Comparison of ENCODE assay signal across 19 cellular contexts in the genomic region with DNA sequence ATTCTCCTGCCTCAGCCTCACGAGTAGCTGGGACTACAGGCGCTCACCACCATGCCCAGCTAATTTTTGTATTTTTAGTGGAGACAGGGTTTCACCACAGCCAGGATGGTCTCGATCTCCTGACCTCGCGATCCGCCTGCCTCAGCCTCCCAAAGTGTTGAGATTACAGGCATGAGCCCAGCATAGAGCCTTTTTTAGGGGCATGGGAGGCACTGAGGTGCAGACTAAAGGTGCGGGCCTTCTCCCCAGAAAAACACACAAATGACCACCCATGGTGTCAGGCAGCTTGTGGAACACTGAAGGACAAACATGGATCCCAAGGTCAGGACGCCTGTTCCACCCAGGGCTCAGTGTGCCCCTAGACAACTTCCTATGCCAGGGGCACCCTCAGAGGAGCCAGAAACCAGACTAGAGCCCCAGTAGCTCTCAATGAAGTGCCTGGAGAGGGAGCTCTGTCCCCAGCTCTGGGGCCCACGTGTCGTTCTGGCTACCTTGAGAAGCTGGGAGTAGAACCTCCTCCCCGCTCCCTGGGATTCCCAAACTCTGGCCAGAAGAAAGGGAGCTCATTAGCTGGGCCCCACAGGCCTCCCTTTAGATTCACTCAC. TPM values are rescaled to one million over a fixed set of nuclear protein-coding genes. Genes with fewer than 3 reads are reported as not detected.
DNase-seq lines count a peak whose midpoint lies in the region; ATAC-seq and TF ChIP-seq lines count a peak whose summit lies in the region.
"Had no signal": no experiment of that assay in that cellular context is flagged by ENCODE, and none has a peak within 500 bp of the region (broad histone marks: within the 10 kb centered on the region; RNA-seq: fewer than 3 reads in every experiment).

No MANE protein-coding gene starts in this region.

- H3K9me3 ChIP-seq in Loucy (ENCODE audit: insufficient read depth, low read depth, low read length) (no peaks in the 10 kb centered on the region), ovary (no peaks in the 10 kb centered on the region), psoas muscle (no peaks in the 10 kb centered on the region)

- POLR2A ChIA-PET in activated CD4-positive, alpha-beta T cell treated with anti-CD3 and anti-CD28 coated beads for 36 hours (lab: Charles Lee): interaction anchor here (0.7 to 3.7 kb wide), 16 partner anchors 9 to 99 kb away, joined by 3 to 35 read pairs (median 4); no protein-coding TSS in a partner anchor
- POLR2A ChIA-PET in naive thymus-derived CD8-positive, alpha-beta T cell (lab: Charles Lee): interaction anchor here (0.6 to 6.7 kb wide), 31 partner anchors 10 to 225 kb away, joined by 3 to 85 read pairs (median 7); partner anchors contain the start of gene CD5

- H3K4me3 Mint-ChIP-seq in activated CD4-positive, alpha-beta T cell treated with anti-CD3 and anti-CD28 coated beads for 36 hours: peak overlapping the region; percentile 87
- H3K4me3 Mint-ChIP-seq in activated T-helper 2 cell treated with anti-CD3 and anti-CD28 coated beads, Interferon-gamma antibody, Interleukin-2, Interleukin-4, amounts not matched to agents 10 μg/mL and 5 μg/mL and 100 μg/mL, durations not matched to agents 14 hours and 24 hours and 36 hours (ENCODE audit: low read depth): peak overlapping the region; percentile 83
- H3K4me3 Mint-ChIP-seq in naive thymus-derived CD8-positive, alpha-beta T cell: peak overlapping the region; percentile 72 to 91 (median 84)
- H3K4me3 Mint-ChIP-seq in chondrocyte (ENCODE audit: unreplicated experiment): no peak overlapping the region
- H3K4me3 Mint-ChIP-seq: brain had no signal

- H2AFZ ChIP-seq in Loucy (ENCODE audit: low read length): no peak overlapping the region

- H3K9me2 ChIP-seq in Loucy (replicated peaks; ENCODE audit: low read depth, low read length): no peaks in the 10 kb centered on the region

- H3K27me3 ChIP-seq in Loucy (ENCODE audit: insufficient read depth, low read length, poor library complexity, severe bottlenecking): no peaks in the 10 kb centered on the region
- H3K27me3 ChIP-seq in ovary: no peaks in the 10 kb centered on the region
- H3K27me3 ChIP-seq in psoas muscle (ENCODE audit: insufficient read depth in 3 of 3, low read length in 2 of 3): no peaks in the 10 kb centered on the region

- no peak for ATAC-seq in activated CD4-positive, alpha-beta T cell treated with anti-CD3 and anti-CD28 coated beads for 36 hours
- ATAC-seq in naive thymus-derived CD8-positive, alpha-beta T cell: no peak
- ATAC-seq in psoas muscle: no peak

- no peaks in the 10 kb centered on the region for H4K20me1 ChIP-seq in Loucy (ENCODE audit: insufficient read depth, low read length, poor library complexity, severe bottlenecking)

- peaks cover 3% of the 10 kb centered on the region for H3K9me3 Mint-ChIP-seq in activated CD4-positive, alpha-beta T cell treated with anti-CD3 and anti-CD28 coated beads for 36 hours (ENCODE audit: low read depth)
- H3K9me3 Mint-ChIP-seq in activated T-helper 2 cell treated with anti-CD3 and anti-CD28 coated beads, Interferon-gamma antibody, Interleukin-2, Interleukin-4, amounts not matched to agents 10 μg/mL and 5 μg/mL and 100 μg/mL, durations not matched to agents 14 hours and 24 hours and 36 hours: peaks cover 4% of the 10 kb centered on the region
- H3K9me3 Mint-ChIP-seq in naive thymus-derived CD8-positive, alpha-beta T cell: no peaks in the 10 kb centered on the region
- H3K9me3 Mint-ChIP-seq in chondrocyte (ENCODE audit: low read depth): peaks cover 4% of the 10 kb centered on the region

- peaks cover 73% of the 10 kb centered on the region for H3K4me1 Mint-ChIP-seq in activated CD4-positive, alpha-beta T cell treated with anti-CD3 and anti-CD28 coated beads for 36 hours
- peaks cover 74% of the 10 kb centered on the region for H3K4me1 Mint-ChIP-seq in activated T-helper 2 cell treated with anti-CD3 and anti-CD28 coated beads, Interferon-gamma antibody, Interleukin-2, Interleukin-4, amounts not matched to agents 10 μg/mL and 5 μg/mL and 100 μg/mL, durations not matched to agents 14 hours and 24 hours and 36 hours (ENCODE audit: low read depth)
- peaks cover 44 to 79% (median 75%) of the 10 kb centered on the region in 4 donors for H3K4me1 Mint-ChIP-seq in naive thymus-derived CD8-positive, alpha-beta T cell
- peaks cover 12% of the 10 kb centered on the region for H3K4me1 Mint-ChIP-seq in chondrocyte (ENCODE audit: low read depth)

- H3K9ac ChIP-seq in Loucy (ENCODE audit: low read depth, low read length, poor library complexity, severe bottlenecking): no peak overlapping the region

- H3K79me2 ChIP-seq in Loucy (ENCODE audit: insufficient read depth, low read length): no peaks in the 10 kb centered on the region

- H3K4me2 ChIP-seq in Loucy (ENCODE audit: low read depth, low read length, poor library complexity, severe bottlenecking): no peak overlapping the region

- H3F3A ChIP-seq in Loucy (ENCODE audit: low read depth): no peaks in the 10 kb centered on the region

- DNase-seq in activated CD4-positive, alpha-beta T cell treated with anti-CD3 and anti-CD28 coated beads for 36 hours: peak; percentile 63
- no peak for DNase-seq in activated CD4-positive, alpha-beta T cell treated with anti-CD3 and anti-CD28 coated beads, Interleukin-2, amount 50 U/mL, for 4 hours
- no peak for DNase-seq in activated T-helper 2 cell treated with anti-CD3 and anti-CD28 coated beads, Interferon-gamma antibody, Interleukin-2, Interleukin-4, amounts not matched to agents 10 μg/mL and 5 μg/mL and 100 μg/mL, durations not matched to agents 14 hours and 24 hours and 36 hours (ENCODE audit: low spot score)
- DNase-seq in naive thymus-derived CD8-positive, alpha-beta T cell: no peak
- DNase-seq in chondrocyte (ENCODE audit: low spot score) (no peak), ovary (no peak), psoas muscle (no peak)
- DNase-seq: C1 segment of cervical spinal cord; hypothalamus; left cardiac atrium; NCI-H1436; NCI-H345; stimulated activated CD4-positive, alpha-beta T cell treated with anti-CD3 and anti-CD28 coated beads, Interleukin-12 subunit alpha, Interleukin-12 subunit beta, amount 100 ng/mL, for 4 hours; substantia nigra had no signal

- CTCF ChIA-PET in activated CD4-positive, alpha-beta T cell treated with anti-CD3 and anti-CD28 coated beads for 36 hours (lab: Charles Lee): interaction anchor here (0.6 to 7.3 kb wide), 19 partner anchors 8 to 111 kb away, joined by 3 to 64 read pairs (median 4); partner anchors contain the start of gene CD5

- H3K36me3 Mint-ChIP-seq in activated CD4-positive, alpha-beta T cell treated with anti-CD3 and anti-CD28 coated beads for 36 hours (ENCODE audit: low read depth): peaks cover 63% of the 10 kb centered on the region
- H3K36me3 Mint-ChIP-seq in activated T-helper 2 cell treated with anti-CD3 and anti-CD28 coated beads, Interferon-gamma antibody, Interleukin-2, Interleukin-4, amounts not matched to agents 10 μg/mL and 5 μg/mL and 100 μg/mL, durations not matched to agents 14 hours and 24 hours and 36 hours (ENCODE audit: low read depth): peaks cover 72% of the 10 kb centered on the region
- H3K36me3 Mint-ChIP-seq in naive thymus-derived CD8-positive, alpha-beta T cell: no peaks in the 10 kb centered on the region
- H3K36me3 Mint-ChIP-seq in chondrocyte (ENCODE audit: low read depth): no peaks in the 10 kb centered on the region
- H3K36me3 Mint-ChIP-seq: brain had no signal

- peak overlapping the region; percentile 99 for H3K27ac Mint-ChIP-seq in activated CD4-positive, alpha-beta T cell treated with anti-CD3 and anti-CD28 coated beads for 36 hours
- peak overlapping the region; percentile 96 for H3K27ac Mint-ChIP-seq in activated T-helper 2 cell treated with anti-CD3 and anti-CD28 coated beads, Interferon-gamma antibody, Interleukin-2, Interleukin-4, amounts not matched to agents 10 μg/mL and 5 μg/mL and 100 μg/mL, durations not matched to agents 14 hours and 24 hours and 36 hours
- H3K27ac Mint-ChIP-seq in naive thymus-derived CD8-positive, alpha-beta T cell: peak overlapping the region; percentile 90 to 99 (median 96)
- H3K27ac Mint-ChIP-seq in chondrocyte (ENCODE audit: unreplicated experiment): no peak overlapping the region
- H3K27ac Mint-ChIP-seq: progenitor cell of endocrine pancreas had no signal

- H3K4me1 ChIP-seq in Loucy (ENCODE audit: insufficient read depth, low read length, poor library complexity, severe bottlenecking) (no peaks in the 10 kb centered on the region), ovary (ENCODE audit: insufficient read depth) (no peaks in the 10 kb centered on the region), psoas muscle (no peaks in the 10 kb centered on the region)

- no peaks in the 10 kb centered on the region for H3K36me3 ChIP-seq in Loucy (ENCODE audit: insufficient read depth, low read length)
- no peaks in the 10 kb centered on the region for H3K36me3 ChIP-seq in ovary
- H3K36me3 ChIP-seq in psoas muscle (ENCODE audit: insufficient read depth in 1 of 2, low read depth in 1 of 2): no peaks in the 10 kb centered on the region

- H3K27ac ChIP-seq in ovary: no peak overlapping the region
- no peak overlapping the region for H3K27ac ChIP-seq in psoas muscle
- H3K27ac ChIP-seq: 22Rv1, SK-N-MC had no signal

- intact Hi-C loops in activated CD4-positive, alpha-beta T cell treated with anti-CD3 and anti-CD28 coated beads for 36 hours (cut with DNase I, micrococcal nuclease): loop anchor here in 1 of 2 experiments (5.0 kb wide), 3 partner anchors 81 to 169 kb away; partner anchors contain the start of genes TMEM109 and VPS37C
- intact Hi-C loops in activated T-helper 2 cell treated with anti-CD3 and anti-CD28 coated beads, Interferon-gamma antibody, Interleukin-2, Interleukin-4, amounts not matched to agents 10 μg/mL and 5 μg/mL and 100 μg/mL, durations not matched to agents 14 hours and 24 hours and 36 hours (cut with micrococcal nuclease): loop anchor here (2.0 kb wide), 1 partner anchor 48 kb away; no protein-coding TSS in a partner anchor
- intact Hi-C loops in ovary (cut with DNase I): no loop called here
- intact Hi-C loops in psoas muscle (cut with DNase I): no loop called here

- WGBS in ovary, 3 donors: 85 to 86% (median 85%) methylated on average over 11 of the region's 11 CpGs
- WGBS in psoas muscle, 3 donors: 83 to 86% (median 84%) methylated on average over 11 of the region's 11 CpGs

- H3K27me3 Mint-ChIP-seq in activated CD4-positive, alpha-beta T cell treated with anti-CD3 and anti-CD28 coated beads for 36 hours: no peaks in the 10 kb centered on the region
- no peaks in the 10 kb centered on the region for H3K27me3 Mint-ChIP-seq in activated T-helper 2 cell treated with anti-CD3 and anti-CD28 coated beads, Interferon-gamma antibody, Interleukin-2, Interleukin-4, amounts not matched to agents 10 μg/mL and 5 μg/mL and 100 μg/mL, durations not matched to agents 14 hours and 24 hours and 36 hours (ENCODE audit: low read depth)
- no peaks in the 10 kb centered on the region for H3K27me3 Mint-ChIP-seq in naive thymus-derived CD8-positive, alpha-beta T cell
- H3K27me3 Mint-ChIP-seq in chondrocyte (ENCODE audit: low read depth): peaks cover 7% of the 10 kb centered on the region
- H3K27me3 Mint-ChIP-seq: brain had no signal

- TF ChIP-seq POLR2A in ovary (IDR thresholded peaks at IDR 0.05): no peak

- TF ChIP-seq CTCF in Loucy (conservative IDR thresholded peaks at IDR 0.05; ENCODE audit: low read length) (peak; percentile 20; the same call in 1 of the 2 replicates), chondrocyte (IDR thresholded peaks at IDR 0.05) (no peak), ovary (IDR thresholded peaks at IDR 0.05) (no peak), psoas muscle (IDR thresholded peaks at IDR 0.05) (no peak)

- TF ChIP-seq EP300 in ovary (IDR thresholded peaks at IDR 0.05): no peak

- no peak overlapping the region for H3K4me3 ChIP-seq in Loucy (ENCODE audit: low read length, poor library complexity, severe bottlenecking)
- no peak overlapping the region for H3K4me3 ChIP-seq in ovary
- H3K4me3 ChIP-seq in psoas muscle: no peak overlapping the region
- H3K4me3 ChIP-seq: SK-N-MC had no signal

RNA-seq across cellular contexts. Expression of gene CD5, which starts 21.2 kb away (rescaled TPM):
- total RNA-seq in activated CD4-positive, alpha-beta T cell treated with anti-CD3 and anti-CD28 coated beads for 36 hours: 100 to 1,000 TPM; 298 to 399 TPM
- 395 and 399 TPM in 2 replicates for total RNA-seq in activated T-helper 2 cell treated with anti-CD3 and anti-CD28 coated beads, Interferon-gamma antibody, Interleukin-2, Interleukin-4, amounts not matched to agents 10 μg/mL and 5 μg/mL and 100 μg/mL, durations not matched to agents 14 hours and 24 hours and 36 hours
- 100 to 1,000 TPM; 165 to 174 TPM for total RNA-seq in naive thymus-derived CD8-positive, alpha-beta T cell
- 100 to 1,000 TPM; 136 to 227 (median 192) TPM for polyA plus RNA-seq in naive thymus-derived CD8-positive, alpha-beta T cell
- not detected in 3 replicates for total RNA-seq in chondrocyte
- total RNA-seq in ovary: 1 to 10 TPM in 1 of 7 donors, under 1 TPM in 5, not detected in 1; 0.12 to 1.3 (median 0.29) TPM
- under 1 TPM; 0.12 to 0.83 TPM for polyA plus RNA-seq in ovary
- total RNA-seq in psoas muscle: under 1 TPM in 3 of 4 donors, not detected in 1; 0.08 to 0.17 (median 0.17) TPM
- polyA plus RNA-seq in psoas muscle: under 1 TPM in 2 of 3 donors, not detected in 1; 0.04 to 0.05 TPM
- total RNA-seq: progenitor cell of endocrine pancreas had no signal

Comparison
In these comparisons a context has a peak if more than half of its experiments do, and no peak if none do; other contexts are left out.
1. RNA of gene CD5, which starts 21.2 kb away (total RNA-seq): 298 to 399 TPM in activated CD4-positive, alpha-beta T cell treated with anti-CD3 and anti-CD28 coated beads for 36 hours, 395 to 399 TPM in activated T-helper 2 cell treated with anti-CD3 and anti-CD28 coated beads, Interferon-gamma antibody, Interleukin-2, Interleukin-4, amounts not matched to agents 10 μg/mL and 5 μg/mL and 100 μg/mL, durations not matched to agents 14 hours and 24 hours and 36 hours and 165 to 174 TPM in naive thymus-derived CD8-positive, alpha-beta T cell; 0.12 to 1.3 TPM in ovary, 0.08 to 0.17 TPM in psoas muscle and not detected in chondrocyte; every median in the first group is over 10 times any median in the second.